ENCODE assay signal across 8 cellular contexts in genomic region chr5:177555228-177555627, GRCh38. TPM values are rescaled to one million over a fixed set of nuclear protein-coding genes. Genes with fewer than 3 reads are reported as not detected.
DNase-seq lines count a peak whose midpoint lies in the region; ATAC-seq and TF ChIP-seq lines count a peak whose summit lies in the region.
"Had no signal": no experiment of that assay in that cellular context is flagged by ENCODE, and none has a peak within 500 bp of the region (broad histone marks: within the 10 kb centered on the region; RNA-seq: fewer than 3 reads in every experiment).

No MANE protein-coding gene starts in this region.

- BruUV-seq in Panc1 (replicated peaks; lab: Mats Ljungman, UMichigan) = no TSS peak

- H3K27ac ChIP-seq in GM23248 (no peak overlapping the region), Panc1 (ENCODE audit: low read length) (peak overlapping the region; percentile 70; the same call in 1 of the 2 replicates), rectal smooth muscle tissue (ENCODE audit: low read depth, low read length) (no peak overlapping the region), SJCRH30 (no peak overlapping the region)

- peak overlapping the region; percentile 91; the same call in 1 of the 2 replicates for H3K4me3 ChIP-seq in GM23248
- peak overlapping the region; percentile 79 to 92 for H3K4me3 ChIP-seq in Panc1 (ENCODE audit: low read depth in 2 of 2, low read length in 2 of 2)
- H3K4me3 ChIP-seq in epithelial cell of proximal tubule (ENCODE audit: low read depth, low read length) = peak overlapping the region; percentile 88
- peak overlapping the region; percentile 72 for H3K4me3 ChIP-seq in rectal smooth muscle tissue (ENCODE audit: low read length)
- H3K4me3 ChIP-seq in SJCRH30 = no peak overlapping the region

- no peaks in the 10 kb centered on the region for H3K9me3 ChIP-seq in GM23248 (ENCODE audit: low read depth)
- no peaks in the 10 kb centered on the region for H3K9me3 ChIP-seq in Panc1 (ENCODE audit: control insufficient read depth, insufficient read depth, low read depth, low read length)
- no peaks in the 10 kb centered on the region for H3K9me3 ChIP-seq in SJCRH30 (replicated peaks)

- H4K20me1 ChIP-seq in GM23248 (ENCODE audit: insufficient read depth) = peaks cover 5% of the 10 kb centered on the region

- H3K36me3 ChIP-seq in GM23248 (ENCODE audit: low read depth) (0 out of 2 replicates have a peak, but pooled peaks cover 4% of the 10 kb centered on the region), Panc1 (ENCODE audit: control insufficient read depth, insufficient read depth, low read length) (no peaks in the 10 kb centered on the region; the same call in 1 of the 2 replicates), rectal smooth muscle tissue (ENCODE audit: control insufficient read depth, insufficient read depth, low read length) (peaks cover 3% of the 10 kb centered on the region), SJCRH30 (peaks cover 15% of the 10 kb centered on the region)

- POLR2A ChIA-PET in Panc1 (lab: Charles Lee) = no interaction called here

- H3K27me3 ChIP-seq in GM23248 (replicated peaks; ENCODE audit: insufficient read depth) (no peaks in the 10 kb centered on the region), Panc1 (ENCODE audit: control insufficient read depth, insufficient read depth, low read length) (no peaks in the 10 kb centered on the region), rectal smooth muscle tissue (ENCODE audit: control insufficient read depth, insufficient read depth, low read length) (no peaks in the 10 kb centered on the region), SJCRH30 (no peaks in the 10 kb centered on the region)

- CTCF ChIA-PET in Panc1 (lab: Charles Lee) = no interaction called here

- H3K9me2 ChIP-seq in GM23248 (ENCODE audit: insufficient read depth) = no peaks in the 10 kb centered on the region

- TF ChIP-seq CTCF in Panc1 (IDR thresholded peaks at IDR 0.05) (no peak), epithelial cell of proximal tubule (conservative IDR thresholded peaks at IDR 0.05; ENCODE audit: low read depth, low read length) (no peak)

- 95 to 97% methylated on average over 2 of the region's 2 CpGs for WGBS in GM23248 (ENCODE audit: low coverage in 1 of 2, low lambda C conversion rate in 2 of 2, missing lambda C conversion rate in 2 of 2), 2 experiments

- in situ Hi-C loops in GM23248 (cut with MboI) = no loop called here
- in situ Hi-C loops in Panc1 (cut with HindIII; ENCODE audit: low pct_unique_long_range_greater_than_20kb, low sequenced_read_pairs) = no loop called here

- H3K9ac ChIP-seq in GM23248 (no peak overlapping the region), rectal smooth muscle tissue (ENCODE audit: low read length) (no peak overlapping the region)

- H3F3A ChIP-seq in GM23248 (ENCODE audit: insufficient read depth) = peaks cover 16% of the 10 kb centered on the region

- H3K4me1 ChIP-seq in GM23248 (ENCODE audit: insufficient read depth) (peaks cover 16% of the 10 kb centered on the region), Panc1 (ENCODE audit: control insufficient read depth, insufficient read depth, low read length) (peaks cover 13% of the 10 kb centered on the region), rectal smooth muscle tissue (ENCODE audit: control insufficient read depth, insufficient read depth, low read length) (peaks cover 8% of the 10 kb centered on the region), SJCRH30 (peaks cover 9% of the 10 kb centered on the region)

- DNase-seq in GM23248 (no peak), Panc1 (ENCODE audit: low read depth, low spot score) (no peak), epithelial cell of proximal tubule (ENCODE audit: low read depth) (no peak), NCI-H82 (lab: John Stamatoyannopoulos, UW) (no peak), activated gamma-delta T cell (lab: John Stamatoyannopoulos, UW) (no peak), SJCRH30 (no peak)
- DNase-seq: activated gamma-delta T cell treated with Interleukin-2 at 50 U/mL for 16 hours had no signal

- no peak for ATAC-seq in Panc1

- intact Hi-C loops in Panc1 (cut with micrococcal nuclease; ENCODE audit: unreplicated experiment) = no loop called here

- H3K4me2 ChIP-seq in GM23248 (ENCODE audit: unreplicated experiment) = peak overlapping the region; percentile 79

- peaks cover 44% of the 10 kb centered on the region for H3K79me2 ChIP-seq in GM23248 (ENCODE audit: insufficient read depth)

- peak overlapping the region; percentile 94 for H2AFZ ChIP-seq in GM23248

RNA-seq across cellular contexts. Expression of gene FAM193B, which starts 0.9 kb away (rescaled TPM):
- 21.9 and 22.9 TPM in 2 replicates for total RNA-seq in GM23248 (2014; rRNA removed; shearing (Covaris generic))
- polyA plus RNA-seq in GM23248 (2016; fragmentation: Nextera tagmentation; extraction: Ambion mirVana) = 6.1 and 8.0 TPM in 2 replicates
- 58.5 TPM for total RNA-seq in Panc1 (2021; ENCODE audit: unreplicated experiment)
- 47.8 TPM for polyA plus RNA-seq in Panc1 (2012; ENCODE audit: insufficient read length)
- 22.4 and 36.4 TPM in 2 replicates for total RNA-seq in epithelial cell of proximal tubule
- total RNA-seq in SJCRH30 (2014; rRNA removed; shearing (Covaris generic)) = 30.8 and 33.8 TPM in 2 replicates

RNA-seq across cellular contexts. Expression of gene TMED9, which starts 36.8 kb away (rescaled TPM):
- 137 and 138 TPM in 2 replicates for total RNA-seq in GM23248 (2014; rRNA removed; shearing (Covaris generic))
- 254 and 282 TPM in 2 replicates for polyA plus RNA-seq in GM23248 (2016; fragmentation: Nextera tagmentation; extraction: Ambion mirVana)
- total RNA-seq in Panc1 (2021; ENCODE audit: unreplicated experiment) (293 TPM), epithelial cell of proximal tubule (92.0 and 102 TPM in 2 replicates)
- polyA plus RNA-seq in Panc1 (2012; ENCODE audit: insufficient read length) = 393 TPM
- 70.9 and 76.2 TPM in 2 replicates for total RNA-seq in SJCRH30 (2014; rRNA removed; shearing (Covaris generic))

RNA-seq across cellular contexts. Expression of gene DDX41, which starts 38.5 kb away (rescaled TPM):
- total RNA-seq in GM23248 (2014; rRNA removed; shearing (Covaris generic)) = 78.5 and 117 TPM in 2 replicates
- 63.0 and 67.9 TPM in 2 replicates for polyA plus RNA-seq in GM23248 (2016; fragmentation: Nextera tagmentation; extraction: Ambion mirVana)
- total RNA-seq in Panc1 (2021; ENCODE audit: unreplicated experiment) = 111 TPM
- 259 TPM for polyA plus RNA-seq in Panc1 (2012; ENCODE audit: insufficient read length)
- total RNA-seq in epithelial cell of proximal tubule = 162 and 174 TPM in 2 replicates
- total RNA-seq in SJCRH30 (2014; rRNA removed; shearing (Covaris generic)) = 68.5 and 76.8 TPM in 2 replicates

RNA-seq across cellular contexts. Expression of gene B4GALT7, which starts 44.7 kb away (rescaled TPM):
- total RNA-seq in GM23248 (2014; rRNA removed; shearing (Covaris generic)) = 42.7 and 53.5 TPM in 2 replicates
- 35.2 and 37.9 TPM in 2 replicates for polyA plus RNA-seq in GM23248 (2016; fragmentation: Nextera tagmentation; extraction: Ambion mirVana)
- total RNA-seq in Panc1 (2021; ENCODE audit: unreplicated experiment) (38.0 TPM), epithelial cell of proximal tubule (31.5 and 36.8 TPM in 2 replicates)
- polyA plus RNA-seq in Panc1 (2012; ENCODE audit: insufficient read length) = 48.6 TPM
- total RNA-seq in SJCRH30 (2014; rRNA removed; shearing (Covaris generic)) = 17.4 and 22.3 TPM in 2 replicates

RNA-seq across cellular contexts. Expression of gene DOK3, which starts 45.6 kb away (rescaled TPM):
- total RNA-seq in GM23248 (2014; rRNA removed; shearing (Covaris generic)) = 0.25 and 0.97 TPM in 2 replicates
- 0.76 and 0.80 TPM in 2 replicates for polyA plus RNA-seq in GM23248 (2016; fragmentation: Nextera tagmentation; extraction: Ambion mirVana)
- total RNA-seq in Panc1 (2021; ENCODE audit: unreplicated experiment) (12.4 TPM), epithelial cell of proximal tubule (0.36 and 1.5 TPM in 2 replicates)
- polyA plus RNA-seq in Panc1 (2012; ENCODE audit: insufficient read length) = 11.9 TPM
- total RNA-seq in SJCRH30 (2014; rRNA removed; shearing (Covaris generic)) = 3.0 and 6.2 TPM in 2 replicates
